ENCODE assay signal across 8 cellular contexts in genomic region chr1:28509705-28510349, GRCh38. TPM values are rescaled to one million over a fixed set of nuclear protein-coding genes. Genes with fewer than 3 reads are reported as not detected.
DNase-seq lines count a peak whose midpoint lies in the region; ATAC-seq and TF ChIP-seq lines count a peak whose summit lies in the region.

No MANE protein-coding gene starts in this region.

- 77% methylated on average over 8 of the region's 8 CpGs for WGBS in liver

- peaks cover 37% of the 10 kb centered on the region for H3K4me1 Mint-ChIP-seq in activated naive CD8-positive, alpha-beta T cell (ENCODE audit: low read depth)

- no peaks in the 10 kb centered on the region for H3K9me3 Mint-ChIP-seq in activated naive CD8-positive, alpha-beta T cell (ENCODE audit: low read depth)

- ATAC-seq in HG03342 (IDR thresholded peaks at IDR 0.05; ENCODE audit: unreplicated experiment) (no peak), HG02623 (IDR thresholded peaks at IDR 0.05; ENCODE audit: unreplicated experiment) (no peak), HG03378 (IDR thresholded peaks at IDR 0.05; ENCODE audit: unreplicated experiment) (no peak)

- TF ChIP-seq RAD21 in liver (IDR thresholded peaks at IDR 0.05), result no peak

- H3K4me2 ChIP-seq in BLaER1, result peak overlapping the region; percentile 95

- no peaks in the 10 kb centered on the region for H3K27me3 Mint-ChIP-seq in activated naive CD8-positive, alpha-beta T cell

- peak overlapping the region; percentile 99 for H3K27ac ChIP-seq in BLaER1
- peak overlapping the region in 1 of 2 donors; percentile 0 for H3K27ac ChIP-seq in liver (ENCODE audit: low read depth in 1 of 2, low read length in 2 of 2)

- H3K9me3 ChIP-seq in BLaER1 (no peaks in the 10 kb centered on the region), liver (ENCODE audit: control insufficient read depth in 4 of 4, low read length in 3 of 4) (no peaks in the 10 kb centered on the region)

- peaks cover 46% of the 10 kb centered on the region for H3K4me1 ChIP-seq in BLaER1
- H3K4me1 ChIP-seq in liver (ENCODE audit: control insufficient read depth in 4 of 4, insufficient read depth in 4 of 4, low read length in 3 of 4), result peaks cover 7 to 34% (median 15%) of the 10 kb centered on the region in 4 donors

- H3K4me3 ChIP-seq in BLaER1, result peak overlapping the region; percentile 83
- no peak overlapping the region for H3K4me3 ChIP-seq in liver (ENCODE audit: low read depth in 1 of 3, low read length in 3 of 3)

- H3K9ac ChIP-seq in BLaER1 (peak overlapping the region; percentile 100), liver (ENCODE audit: low read depth in 1 of 2, low read length in 2 of 2) (no peak overlapping the region)

- DNase-seq in MV-4-11 (lab: John Stamatoyannopoulos, UW), result peak; percentile 63
- DNase-seq in 8988T, result no peak

- peak overlapping the region; percentile 99 for H3K27ac Mint-ChIP-seq in activated naive CD8-positive, alpha-beta T cell

- TF ChIP-seq CTCF in liver (IDR thresholded peaks at IDR 0.05; ENCODE audit: low read depth, low read length, missing input control), result no peak

- H3K4me3 Mint-ChIP-seq in activated naive CD8-positive, alpha-beta T cell, result peak overlapping the region; percentile 97

- H3K36me3 ChIP-seq in BLaER1, result peaks cover 85% of the 10 kb centered on the region
- peaks cover 8 to 43% (median 35%) of the 10 kb centered on the region in 4 donors for H3K36me3 ChIP-seq in liver (ENCODE audit: control insufficient read depth in 4 of 4, insufficient read depth in 3 of 4, low read depth in 1 of 4, low read length in 3 of 4)

- H3K36me3 Mint-ChIP-seq in activated naive CD8-positive, alpha-beta T cell, result peaks cover 32% of the 10 kb centered on the region

- H4K20me1 ChIP-seq in BLaER1, result peaks cover 83% of the 10 kb centered on the region

- H3K27me3 ChIP-seq in BLaER1 (no peaks in the 10 kb centered on the region), liver (ENCODE audit: control insufficient read depth in 4 of 4, insufficient read depth in 4 of 4, low read length in 3 of 4) (no peaks in the 10 kb centered on the region)

TF ChIP-seq in liver, 16 proteins besides CTCF, POLR2A, EP300 and RAD21:
- TF ChIP-seq FOXA1 (IDR thresholded peaks at IDR 0.05) (peak; percentile 15), RXRA (IDR thresholded peaks at IDR 0.05) (no peak), EGR1 (IDR thresholded peaks at IDR 0.05; ENCODE audit: low read depth in 2 of 2) (peak in 1 of 2 donors; percentile 8), GABPA (IDR thresholded peaks at IDR 0.05 in 1 of 2, conservative IDR thresholded peaks at IDR 0.05 in 1 of 2) (no peak)
- TF ChIP-seq, protein P1, sequence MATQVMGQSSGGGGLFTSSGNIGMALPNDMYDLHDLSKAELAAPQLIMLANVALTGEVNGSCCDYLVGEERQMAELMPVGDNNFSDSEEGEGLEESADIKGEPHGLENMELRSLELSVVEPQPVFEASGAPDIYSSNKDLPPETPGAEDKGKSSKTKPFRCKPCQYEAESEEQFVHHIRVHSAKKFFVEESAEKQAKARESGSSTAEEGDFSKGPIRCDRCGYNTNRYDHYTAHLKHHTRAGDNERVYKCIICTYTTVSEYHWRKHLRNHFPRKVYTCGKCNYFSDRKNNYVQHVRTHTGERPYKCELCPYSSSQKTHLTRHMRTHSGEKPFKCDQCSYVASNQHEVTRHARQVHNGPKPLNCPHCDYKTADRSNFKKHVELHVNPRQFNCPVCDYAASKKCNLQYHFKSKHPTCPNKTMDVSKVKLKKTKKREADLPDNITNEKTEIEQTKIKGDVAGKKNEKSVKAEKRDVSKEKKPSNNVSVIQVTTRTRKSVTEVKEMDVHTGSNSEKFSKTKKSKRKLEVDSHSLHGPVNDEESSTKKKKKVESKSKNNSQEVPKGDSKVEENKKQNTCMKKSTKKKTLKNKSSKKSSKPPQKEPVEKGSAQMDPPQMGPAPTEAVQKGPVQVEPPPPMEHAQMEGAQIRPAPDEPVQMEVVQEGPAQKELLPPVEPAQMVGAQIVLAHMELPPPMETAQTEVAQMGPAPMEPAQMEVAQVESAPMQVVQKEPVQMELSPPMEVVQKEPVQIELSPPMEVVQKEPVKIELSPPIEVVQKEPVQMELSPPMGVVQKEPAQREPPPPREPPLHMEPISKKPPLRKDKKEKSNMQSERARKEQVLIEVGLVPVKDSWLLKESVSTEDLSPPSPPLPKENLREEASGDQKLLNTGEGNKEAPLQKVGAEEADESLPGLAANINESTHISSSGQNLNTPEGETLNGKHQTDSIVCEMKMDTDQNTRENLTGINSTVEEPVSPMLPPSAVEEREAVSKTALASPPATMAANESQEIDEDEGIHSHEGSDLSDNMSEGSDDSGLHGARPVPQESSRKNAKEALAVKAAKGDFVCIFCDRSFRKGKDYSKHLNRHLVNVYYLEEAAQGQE (IDR thresholded peaks at IDR 0.05), result peak; percentile 21

RNA-seq across cellular contexts. Expression of gene RCC1, which starts 4.0 kb away (rescaled TPM):
- 10 to 100 TPM; 18.9 to 21.8 TPM for total RNA-seq in liver
- 10 to 100 TPM in 1 of 2 donors, 1 to 10 TPM in 1; 2.2 to 18.1 TPM for polyA plus RNA-seq in liver

RNA-seq across cellular contexts. Expression of gene TRNAU1AP, which starts 43.1 kb away (rescaled TPM):
- total RNA-seq in liver, result 10 to 100 TPM in 1 of 2 donors, 1 to 10 TPM in 1; 8.5 to 12.0 TPM
- 1 to 10 TPM; 5.6 to 9.2 TPM for polyA plus RNA-seq in liver
